In the genomic region with DNA sequence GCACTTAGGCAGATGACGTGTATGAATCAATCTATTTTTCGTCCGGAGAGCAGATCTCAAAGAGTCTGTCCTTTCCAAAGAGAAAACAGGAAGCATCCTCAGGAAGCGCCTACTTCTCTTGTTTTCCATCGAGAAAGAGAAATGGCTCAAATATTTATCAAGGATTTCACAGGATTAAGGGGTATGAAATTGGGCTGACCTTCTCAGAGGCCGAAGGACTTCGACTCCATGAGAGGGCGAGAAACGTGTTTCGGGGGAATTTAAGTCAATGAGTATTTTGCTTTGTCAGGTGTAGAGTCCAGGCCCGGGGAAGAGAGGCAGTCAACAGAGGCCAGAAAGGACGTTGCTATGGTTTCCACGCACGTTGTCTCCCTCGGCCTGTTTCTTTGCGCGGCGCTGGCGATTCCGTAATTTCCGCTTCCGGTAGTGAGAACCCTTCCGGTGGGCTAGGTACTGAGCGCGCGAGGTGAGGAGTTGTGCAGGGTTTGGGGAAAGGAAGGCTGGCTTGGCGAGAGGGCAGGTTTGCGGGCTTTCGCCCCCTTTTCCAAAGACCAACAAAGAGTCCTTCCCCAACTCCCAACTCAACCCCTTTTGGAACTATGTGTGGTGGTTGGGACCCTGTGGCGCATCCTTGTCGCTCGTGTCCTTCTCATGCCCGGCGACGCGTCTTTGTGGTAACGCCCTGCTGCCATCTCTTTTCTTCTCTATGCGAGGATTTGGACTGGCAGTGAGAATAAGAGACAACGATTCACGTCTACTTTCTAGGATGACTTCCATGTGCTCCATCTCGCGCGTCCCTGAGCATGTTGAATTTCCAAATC, we compare ENCODE assay signal across 1 cellular context.
TF ChIP-seq lines count a peak whose summit lies in the region.

A gene (plus strand): TSS at position 429 of the 821 bp plus-strand sequence. CDS start 506 bp downstream, outside the sequence.

TF ChIP-seq in WTC11, 78 proteins besides CTCF, POLR2A, EP300 and RAD21 (continued from another document):
- TF ChIP-seq, protein P1, sequence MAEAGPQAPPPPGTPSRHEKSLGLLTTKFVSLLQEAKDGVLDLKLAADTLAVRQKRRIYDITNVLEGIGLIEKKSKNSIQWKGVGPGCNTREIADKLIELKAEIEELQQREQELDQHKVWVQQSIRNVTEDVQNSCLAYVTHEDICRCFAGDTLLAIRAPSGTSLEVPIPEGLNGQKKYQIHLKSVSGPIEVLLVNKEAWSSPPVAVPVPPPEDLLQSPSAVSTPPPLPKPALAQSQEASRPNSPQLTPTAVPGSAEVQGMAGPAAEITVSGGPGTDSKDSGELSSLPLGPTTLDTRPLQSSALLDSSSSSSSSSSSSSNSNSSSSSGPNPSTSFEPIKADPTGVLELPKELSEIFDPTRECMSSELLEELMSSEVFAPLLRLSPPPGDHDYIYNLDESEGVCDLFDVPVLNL (CRISPR knock-in tag; IDR thresholded peaks at IDR 0.05; ENCODE audit: borderline replicate concordance, low read depth) = 0 out of 2 replicates have a peak, but pooled peaks have one; percentile 27
- TF ChIP-seq GABPB1 (CRISPR knock-in tag; IDR thresholded peaks at IDR 0.05) = peak; percentile 85
- TF ChIP-seq, protein P2, sequence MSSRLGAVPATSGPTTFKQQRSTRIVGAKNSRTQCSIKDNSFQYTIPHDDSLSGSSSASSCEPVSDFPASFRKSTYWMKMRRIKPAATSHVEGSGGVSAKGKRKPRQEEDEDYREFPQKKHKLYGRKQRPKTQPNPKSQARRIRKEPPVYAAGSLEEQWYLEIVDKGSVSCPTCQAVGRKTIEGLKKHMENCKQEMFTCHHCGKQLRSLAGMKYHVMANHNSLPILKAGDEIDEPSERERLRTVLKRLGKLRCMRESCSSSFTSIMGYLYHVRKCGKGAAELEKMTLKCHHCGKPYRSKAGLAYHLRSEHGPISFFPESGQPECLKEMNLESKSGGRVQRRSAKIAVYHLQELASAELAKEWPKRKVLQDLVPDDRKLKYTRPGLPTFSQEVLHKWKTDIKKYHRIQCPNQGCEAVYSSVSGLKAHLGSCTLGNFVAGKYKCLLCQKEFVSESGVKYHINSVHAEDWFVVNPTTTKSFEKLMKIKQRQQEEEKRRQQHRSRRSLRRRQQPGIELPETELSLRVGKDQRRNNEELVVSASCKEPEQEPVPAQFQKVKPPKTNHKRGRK (CRISPR knock-in tag; IDR thresholded peaks at IDR 0.05; ENCODE audit: borderline replicate concordance) = no peak
- TF ChIP-seq ZNF121 (CRISPR knock-in tag; IDR thresholded peaks at IDR 0.05) = no peak
- TF ChIP-seq SMAD4 (CRISPR knock-in tag; IDR thresholded peaks at IDR 0.05) = no peak
